In the genomic region with DNA sequence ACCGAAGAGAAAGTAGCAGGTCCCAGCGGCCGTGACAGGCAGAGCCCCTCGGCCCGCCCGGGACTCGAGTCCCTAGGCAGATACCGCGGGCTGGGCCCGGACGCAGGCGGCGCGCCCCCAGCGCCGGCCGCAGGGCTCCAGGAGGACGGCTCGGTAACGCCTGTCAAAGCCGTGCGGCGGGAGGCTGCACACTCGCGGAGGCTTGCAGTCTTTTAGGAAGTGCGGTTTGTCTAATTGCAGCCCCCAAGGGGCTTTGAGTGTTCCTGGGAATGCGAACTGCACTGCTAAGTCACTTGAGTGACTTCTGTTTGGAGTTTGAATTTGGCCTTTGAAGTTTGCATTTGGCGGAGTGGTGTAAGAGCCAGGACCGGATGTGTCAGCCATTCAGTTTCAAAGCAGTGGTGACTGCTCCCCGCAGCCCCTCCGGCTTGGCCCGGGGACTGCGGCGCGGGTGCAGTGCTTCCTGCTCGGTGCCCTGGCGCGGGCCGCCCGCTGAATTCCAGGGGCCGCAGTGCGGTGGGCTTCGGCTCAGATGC, we compare ENCODE assay signal across 8 cellular contexts. TPM values are rescaled to one million over a fixed set of nuclear protein-coding genes. Genes with fewer than 3 reads are reported as not detected.
DNase-seq lines count a peak whose midpoint lies in the region; ATAC-seq and TF ChIP-seq lines count a peak whose summit lies in the region.

No MANE protein-coding gene starts in this region.

- H3K27me3 Mint-ChIP-seq in endothelial cell (ENCODE audit: unreplicated experiment) = peaks cover 7% of the 10 kb centered on the region

- no peaks in the 10 kb centered on the region for H3K9me3 ChIP-seq in mononuclear cell (ENCODE audit: low read depth, low read length)

- peak overlapping the region; percentile 95 for H3K4me3 Mint-ChIP-seq in endothelial cell (ENCODE audit: unreplicated experiment)

- DNase-seq in ACHN (peak; percentile 62), NCI-H526 treated with DMSO at 0.1 percent for 48 hours (lab: John Stamatoyannopoulos, UW) (peak; percentile 54), endothelial cell (ENCODE audit: low spot score) (peak; percentile 66)
- DNase-seq in activated CD8-positive, alpha-beta memory T cell treated with anti-CD3 and anti-CD28 coated beads for 24 hours = peak; percentile 83
- DNase-seq in stimulated activated naive CD4-positive, alpha-beta T cell (lab: John Stamatoyannopoulos, UW) = peak; percentile 40 to 70 (median 50)

- H3K36me3 Mint-ChIP-seq in endothelial cell (ENCODE audit: low read depth, unreplicated experiment) = peaks cover 3% of the 10 kb centered on the region

- TF ChIP-seq CTCF in endothelial cell (IDR thresholded peaks at IDR 0.05; ENCODE audit: unreplicated experiment) = no peak

- H3K4me1 Mint-ChIP-seq in endothelial cell (ENCODE audit: unreplicated experiment) = peaks cover 40% of the 10 kb centered on the region

- H3K9me3 Mint-ChIP-seq in endothelial cell (ENCODE audit: unreplicated experiment) = no peaks in the 10 kb centered on the region

- H3K27me3 ChIP-seq in mononuclear cell (ENCODE audit: insufficient read depth, low read length) = no peaks in the 10 kb centered on the region

- H3K4me1 ChIP-seq in mononuclear cell (ENCODE audit: insufficient read depth, low read length) = peaks cover 41% of the 10 kb centered on the region

- in situ Hi-C loops in ACHN (cut with HindIII; ENCODE audit: low pct_ligation_motif_present, low pct_unique_long_range_greater_than_20kb, low sequenced_read_pairs) = no loop called here

- ATAC-seq in GM18502 (IDR thresholded peaks at IDR 0.05; ENCODE audit: poor library complexity, unreplicated experiment) (peak; percentile 50), HG02884 (IDR thresholded peaks at IDR 0.05; ENCODE audit: unreplicated experiment) (peak; percentile 40)

- H3K27ac Mint-ChIP-seq in endothelial cell (ENCODE audit: unreplicated experiment) = peak overlapping the region; percentile 80

- peak overlapping the region; percentile 89 for H3K4me3 ChIP-seq in mononuclear cell (ENCODE audit: low read length)

RNA-seq across cellular contexts. Expression of gene MAP3K1, which starts 1.3 kb away (rescaled TPM):
- total RNA-seq in endothelial cell (ENCODE audit: unreplicated experiment) (27.5 TPM), mononuclear cell (125 TPM)

Comparison
In these comparisons a context has a peak if more than half of its experiments do, and no peak if none do; other contexts are left out.
1. Peak in every context shown above with its lines: DNase-seq, ATAC-seq and H3K4me3 ChIP-seq.